9 cellular contexts compared by ENCODE assay signal in genomic region chr9:35645736-35646582, GRCh38. TPM values are rescaled to one million over a fixed set of nuclear protein-coding genes. Genes with fewer than 3 reads are reported as not detected.
A peak's percentile ranks its signal among the peaks of the same experiment; 100 is the strongest.
DNase-seq lines count a peak whose midpoint lies in the region; ATAC-seq and TF ChIP-seq lines count a peak whose summit lies in the region.
"Had no signal": no experiment of that assay in that cellular context is flagged by ENCODE, and none has a peak within 500 bp of the region (broad histone marks: within the 10 kb centered on the region; RNA-seq: fewer than 3 reads in every experiment).

No MANE protein-coding gene starts in this region.

- intact Hi-C loops in left lung (cut with DNase I): no loop called here

- peak overlapping the region; percentile 97 for H3K27ac Mint-ChIP-seq in central memory CD8-positive, alpha-beta T cell (ENCODE audit: low read depth)

- in situ Hi-C loops in HAP-1 (cut with MboI; ENCODE audit: low sequenced_read_pairs): no loop called here

- no peaks in the 10 kb centered on the region for H3K9me3 Mint-ChIP-seq in central memory CD8-positive, alpha-beta T cell

- H3K4me1 ChIP-seq in HAP-1 (peaks cover 9% of the 10 kb centered on the region), left lung (peaks cover 4 to 70% of the 10 kb centered on the region in 2 donors), thoracic aorta (ENCODE audit: control insufficient read depth in 1 of 2, low read depth in 2 of 2) (peaks cover 21 to 52% of the 10 kb centered on the region in 2 donors)

- H3K27me3 Mint-ChIP-seq in central memory CD8-positive, alpha-beta T cell: no peaks in the 10 kb centered on the region

- no peak for ATAC-seq in central memory CD8-positive, alpha-beta T cell (replicated peaks; ENCODE audit: extremely low read depth, poor library complexity, severe bottlenecking)
- ATAC-seq in left lung (peak; percentile 62), thoracic aorta (ENCODE audit: insufficient number of reproducible peaks, low FRiP score, low read depth) (peak; percentile 1)

- H3K27ac ChIP-seq in left lung: peak overlapping the region; percentile 89 to 91
- H3K27ac ChIP-seq in thoracic aorta: peak overlapping the region; percentile 91 to 96

- TF ChIP-seq CTCF in left lung (IDR thresholded peaks at IDR 0.05) (no peak), thoracic aorta (IDR thresholded peaks at IDR 0.05) (no peak)

- no peaks in the 10 kb centered on the region for H3K27me3 ChIP-seq in HAP-1 (ENCODE audit: low read depth)
- H3K27me3 ChIP-seq in left lung: no peaks in the 10 kb centered on the region
- H3K27me3 ChIP-seq in thoracic aorta (replicated peaks; ENCODE audit: insufficient read depth): no peaks in the 10 kb centered on the region

- H3K9me3 ChIP-seq in HAP-1 (no peaks in the 10 kb centered on the region), left lung (no peaks in the 10 kb centered on the region), thoracic aorta (no peaks in the 10 kb centered on the region)

- peaks cover 24% of the 10 kb centered on the region for H3K36me3 Mint-ChIP-seq in central memory CD8-positive, alpha-beta T cell (ENCODE audit: insufficient read depth)

- no peaks in the 10 kb centered on the region for H3K36me3 ChIP-seq in HAP-1 (replicated peaks)
- no peaks in the 10 kb centered on the region for H3K36me3 ChIP-seq in left lung
- no peaks in the 10 kb centered on the region for H3K36me3 ChIP-seq in thoracic aorta

- H3K4me3 ChIP-seq in HAP-1 (peak overlapping the region; percentile 57), left lung (peak overlapping the region; percentile 48 to 56), thoracic aorta (peak overlapping the region; percentile 86)

- peaks cover 49% of the 10 kb centered on the region for H3K4me1 Mint-ChIP-seq in central memory CD8-positive, alpha-beta T cell

- H3K4me3 Mint-ChIP-seq in central memory CD8-positive, alpha-beta T cell: peak overlapping the region; percentile 90

- DNase-seq in ELF-1 (ENCODE audit: low read depth, low spot score): peak; percentile 73
- no peak for DNase-seq in HAP-1 (ENCODE audit: low spot score in 2 of 2)
- peak; percentile 55 for DNase-seq in NCI-H2227 (lab: John Stamatoyannopoulos, UW; ENCODE audit: unreplicated experiment)
- DNase-seq in central memory CD8-positive, alpha-beta T cell (ENCODE audit: low spot score in 2 of 2): no peak
- no peak for DNase-seq in left lung
- DNase-seq in thoracic aorta (ENCODE audit: low spot score): no peak
- no peak for DNase-seq in NCI-H2029 treated with DMSO at 0.1 percent for 48 hours (lab: John Stamatoyannopoulos, UW)
- no peak for DNase-seq in DMS 273 treated with DMSO at 0.1 percent for 48 hours (lab: John Stamatoyannopoulos, UW)

RNA-seq across cellular contexts. Expression of gene SIT1, which starts 4.8 kb away (rescaled TPM):
- total RNA-seq in left lung: 1 to 10 TPM in 1 of 2 donors, under 1 TPM in 1; 0.99 to 2.4 TPM
- under 1 TPM in 1 of 2 donors, not detected in 1; 0.68 TPM for total RNA-seq in thoracic aorta
- total RNA-seq: SK-MEL-5 had no signal

RNA-seq across cellular contexts. Expression of gene RMRP, which starts 11.9 kb away (rescaled TPM):
- total RNA-seq in left lung (over 10,000 TPM; 27,227 to 27,465 TPM), thoracic aorta (1,000 to 10,000 TPM; 1,550 to 5,543 TPM)

RNA-seq across cellular contexts. Expression of gene CCDC107, which starts 12.1 kb away (rescaled TPM):
- total RNA-seq in left lung (10 to 100 TPM; 24.7 to 25.6 TPM), thoracic aorta (10 to 100 TPM; 75.2 to 92.2 TPM)

RNA-seq across cellular contexts. Expression of gene ARHGEF39, which starts 19.0 kb away (rescaled TPM):
- total RNA-seq in left lung (1 to 10 TPM; 1.5 to 3.1 TPM), thoracic aorta (1 to 10 TPM in 1 of 2 donors, under 1 TPM in 1; 0.54 to 1.2 TPM)

RNA-seq across cellular contexts. Expression of gene CD72, which starts 27.7 kb away (rescaled TPM):
- 1 to 10 TPM; 3.4 to 4.0 TPM for total RNA-seq in left lung
- 1 to 10 TPM; 2.2 to 9.9 TPM for total RNA-seq in thoracic aorta

Comparison
In these comparisons a context has a peak if more than half of its experiments do, and no peak if none do; other contexts are left out.
1. DNase-seq: peak in ELF-1 (single experiment) and NCI-H2227 (single experiment); none in HAP-1 (0 of 2), central memory CD8-positive, alpha-beta T cell (0 of 2), left lung (0 of 2), thoracic aorta (single experiment), NCI-H2029 treated with DMSO at 0.1 percent for 48 hours (single experiment) and DMS 273 treated with DMSO at 0.1 percent for 48 hours (single experiment).
2. RNA of gene RMRP, which starts 11.9 kb away (total RNA-seq): 27,227 to 27,465 TPM in left lung; 1,550 to 5,543 TPM in thoracic aorta; every median in the first group is over 4 times any median in the second.
3. Peak in every context shown above with its lines, with median percentiles within 50 percentile points of each other: H3K4me3 ChIP-seq.